1 cellular context compared by ENCODE assay signal in the genomic region with DNA sequence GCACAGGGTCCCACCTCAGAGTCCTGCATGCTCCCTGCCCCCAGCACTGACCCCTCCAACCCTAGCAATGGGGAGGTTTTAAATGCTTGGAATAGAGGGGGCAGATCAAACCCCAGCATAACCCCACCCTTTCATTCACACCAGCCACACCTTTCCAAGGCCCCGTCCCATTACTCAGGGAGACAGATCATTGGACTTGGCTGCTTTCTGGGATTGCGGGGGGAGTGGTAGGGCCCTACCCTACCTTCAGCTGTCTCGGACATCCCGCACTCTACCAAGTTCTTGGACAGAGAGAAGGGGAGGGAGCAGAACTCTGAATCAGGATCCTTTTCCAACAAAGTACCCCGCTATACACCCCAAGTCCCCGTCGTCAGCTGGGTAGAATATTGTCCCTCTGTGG.
TF ChIP-seq lines count a peak whose summit lies in the region.

No MANE protein-coding gene starts in this region.

TF ChIP-seq in H1, 55 proteins besides CTCF, POLR2A, EP300 and RAD21:
- TF ChIP-seq TAF7 (optimal IDR thresholded peaks at IDR 0.05; ENCODE audit: borderline replicate concordance, low read depth, low read length) (no peak), ASH2L (IDR thresholded peaks at IDR 0.05; ENCODE audit: low read length) (no peak), KDM1A (IDR thresholded peaks at IDR 0.05; ENCODE audit: borderline replicate concordance, low read length) (no peak), CTBP2 (IDR thresholded peaks at IDR 0.05; ENCODE audit: borderline replicate concordance, insufficient read depth, insufficient read length, low read length) (no peak), SUZ12 (IDR thresholded peaks at IDR 0.05; ENCODE audit: low read length) (no peak)
